In the genomic region with DNA sequence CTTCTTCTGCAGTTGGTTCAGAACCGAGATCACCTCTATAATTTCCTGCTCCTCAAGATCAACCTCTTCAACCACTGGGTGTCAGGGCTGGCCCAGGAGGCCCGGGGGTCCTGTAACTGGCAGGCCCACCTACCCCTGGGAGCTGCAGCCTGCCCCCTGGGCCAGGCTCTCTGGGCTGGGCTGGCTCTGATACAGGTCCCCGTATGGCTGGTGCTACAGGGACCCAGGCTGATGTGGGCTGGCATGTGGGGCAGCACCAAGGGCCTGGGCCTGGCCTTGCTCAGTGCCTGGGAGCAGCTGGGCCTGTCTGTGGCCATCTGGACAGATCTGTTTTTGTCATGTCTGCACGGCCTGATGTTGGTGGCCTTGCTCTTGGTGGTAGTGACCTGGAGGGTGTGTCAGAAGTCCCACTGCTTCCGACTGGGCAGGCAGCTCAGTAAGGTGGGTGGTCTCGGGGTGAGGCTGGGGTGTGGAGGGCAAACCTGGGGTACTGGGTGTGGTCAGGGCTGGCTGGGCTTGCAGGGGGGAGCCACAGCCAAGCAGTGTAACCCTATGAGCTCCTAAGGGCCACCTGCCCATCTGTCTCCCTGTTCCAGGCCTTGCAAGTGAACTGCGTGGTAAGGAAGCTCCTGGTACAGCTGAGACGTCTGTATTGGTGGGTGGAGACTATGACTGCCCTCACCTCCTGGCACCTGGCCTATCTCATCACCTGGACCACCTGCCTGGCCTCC, we compare ENCODE assay signal across 1 cellular context.
TF ChIP-seq lines count a peak whose summit lies in the region.

No MANE protein-coding gene starts in this region.

TF ChIP-seq in H1, 55 proteins besides CTCF, POLR2A, EP300 and RAD21:
- TF ChIP-seq KDM1A (IDR thresholded peaks at IDR 0.05; ENCODE audit: borderline replicate concordance, low read length) (no peak), EZH2 (IDR thresholded peaks at IDR 0.05; ENCODE audit: low read depth, low read length, severe bottlenecking) (no peak), KDM5A (IDR thresholded peaks at IDR 0.05; ENCODE audit: low read length) (no peak), EGR1 (IDR thresholded peaks at IDR 0.05; ENCODE audit: borderline replicate concordance, low read depth, low read length) (no peak), CHD1 (IDR thresholded peaks at IDR 0.05; ENCODE audit: low read depth, low read length) (no peak), CTBP2 (IDR thresholded peaks at IDR 0.05; ENCODE audit: borderline replicate concordance, insufficient read depth, insufficient read length, low read length) (no peak), ZNF274 (IDR thresholded peaks at IDR 0.05; ENCODE audit: borderline replicate concordance, extremely low read depth, low read length) (no peak), JUND (IDR thresholded peaks at IDR 0.05; ENCODE audit: low read length) (no peak), GTF2F1 (IDR thresholded peaks at IDR 0.05; ENCODE audit: borderline replicate concordance, low read depth, low read length) (no peak)
- TF ChIP-seq, protein P1, sequence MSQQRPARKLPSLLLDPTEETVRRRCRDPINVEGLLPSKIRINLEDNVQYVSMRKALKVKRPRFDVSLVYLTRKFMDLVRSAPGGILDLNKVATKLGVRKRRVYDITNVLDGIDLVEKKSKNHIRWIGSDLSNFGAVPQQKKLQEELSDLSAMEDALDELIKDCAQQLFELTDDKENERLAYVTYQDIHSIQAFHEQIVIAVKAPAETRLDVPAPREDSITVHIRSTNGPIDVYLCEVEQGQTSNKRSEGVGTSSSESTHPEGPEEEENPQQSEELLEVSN (IDR thresholded peaks at IDR 0.05), result no peak
- TF ChIP-seq, protein P2, sequence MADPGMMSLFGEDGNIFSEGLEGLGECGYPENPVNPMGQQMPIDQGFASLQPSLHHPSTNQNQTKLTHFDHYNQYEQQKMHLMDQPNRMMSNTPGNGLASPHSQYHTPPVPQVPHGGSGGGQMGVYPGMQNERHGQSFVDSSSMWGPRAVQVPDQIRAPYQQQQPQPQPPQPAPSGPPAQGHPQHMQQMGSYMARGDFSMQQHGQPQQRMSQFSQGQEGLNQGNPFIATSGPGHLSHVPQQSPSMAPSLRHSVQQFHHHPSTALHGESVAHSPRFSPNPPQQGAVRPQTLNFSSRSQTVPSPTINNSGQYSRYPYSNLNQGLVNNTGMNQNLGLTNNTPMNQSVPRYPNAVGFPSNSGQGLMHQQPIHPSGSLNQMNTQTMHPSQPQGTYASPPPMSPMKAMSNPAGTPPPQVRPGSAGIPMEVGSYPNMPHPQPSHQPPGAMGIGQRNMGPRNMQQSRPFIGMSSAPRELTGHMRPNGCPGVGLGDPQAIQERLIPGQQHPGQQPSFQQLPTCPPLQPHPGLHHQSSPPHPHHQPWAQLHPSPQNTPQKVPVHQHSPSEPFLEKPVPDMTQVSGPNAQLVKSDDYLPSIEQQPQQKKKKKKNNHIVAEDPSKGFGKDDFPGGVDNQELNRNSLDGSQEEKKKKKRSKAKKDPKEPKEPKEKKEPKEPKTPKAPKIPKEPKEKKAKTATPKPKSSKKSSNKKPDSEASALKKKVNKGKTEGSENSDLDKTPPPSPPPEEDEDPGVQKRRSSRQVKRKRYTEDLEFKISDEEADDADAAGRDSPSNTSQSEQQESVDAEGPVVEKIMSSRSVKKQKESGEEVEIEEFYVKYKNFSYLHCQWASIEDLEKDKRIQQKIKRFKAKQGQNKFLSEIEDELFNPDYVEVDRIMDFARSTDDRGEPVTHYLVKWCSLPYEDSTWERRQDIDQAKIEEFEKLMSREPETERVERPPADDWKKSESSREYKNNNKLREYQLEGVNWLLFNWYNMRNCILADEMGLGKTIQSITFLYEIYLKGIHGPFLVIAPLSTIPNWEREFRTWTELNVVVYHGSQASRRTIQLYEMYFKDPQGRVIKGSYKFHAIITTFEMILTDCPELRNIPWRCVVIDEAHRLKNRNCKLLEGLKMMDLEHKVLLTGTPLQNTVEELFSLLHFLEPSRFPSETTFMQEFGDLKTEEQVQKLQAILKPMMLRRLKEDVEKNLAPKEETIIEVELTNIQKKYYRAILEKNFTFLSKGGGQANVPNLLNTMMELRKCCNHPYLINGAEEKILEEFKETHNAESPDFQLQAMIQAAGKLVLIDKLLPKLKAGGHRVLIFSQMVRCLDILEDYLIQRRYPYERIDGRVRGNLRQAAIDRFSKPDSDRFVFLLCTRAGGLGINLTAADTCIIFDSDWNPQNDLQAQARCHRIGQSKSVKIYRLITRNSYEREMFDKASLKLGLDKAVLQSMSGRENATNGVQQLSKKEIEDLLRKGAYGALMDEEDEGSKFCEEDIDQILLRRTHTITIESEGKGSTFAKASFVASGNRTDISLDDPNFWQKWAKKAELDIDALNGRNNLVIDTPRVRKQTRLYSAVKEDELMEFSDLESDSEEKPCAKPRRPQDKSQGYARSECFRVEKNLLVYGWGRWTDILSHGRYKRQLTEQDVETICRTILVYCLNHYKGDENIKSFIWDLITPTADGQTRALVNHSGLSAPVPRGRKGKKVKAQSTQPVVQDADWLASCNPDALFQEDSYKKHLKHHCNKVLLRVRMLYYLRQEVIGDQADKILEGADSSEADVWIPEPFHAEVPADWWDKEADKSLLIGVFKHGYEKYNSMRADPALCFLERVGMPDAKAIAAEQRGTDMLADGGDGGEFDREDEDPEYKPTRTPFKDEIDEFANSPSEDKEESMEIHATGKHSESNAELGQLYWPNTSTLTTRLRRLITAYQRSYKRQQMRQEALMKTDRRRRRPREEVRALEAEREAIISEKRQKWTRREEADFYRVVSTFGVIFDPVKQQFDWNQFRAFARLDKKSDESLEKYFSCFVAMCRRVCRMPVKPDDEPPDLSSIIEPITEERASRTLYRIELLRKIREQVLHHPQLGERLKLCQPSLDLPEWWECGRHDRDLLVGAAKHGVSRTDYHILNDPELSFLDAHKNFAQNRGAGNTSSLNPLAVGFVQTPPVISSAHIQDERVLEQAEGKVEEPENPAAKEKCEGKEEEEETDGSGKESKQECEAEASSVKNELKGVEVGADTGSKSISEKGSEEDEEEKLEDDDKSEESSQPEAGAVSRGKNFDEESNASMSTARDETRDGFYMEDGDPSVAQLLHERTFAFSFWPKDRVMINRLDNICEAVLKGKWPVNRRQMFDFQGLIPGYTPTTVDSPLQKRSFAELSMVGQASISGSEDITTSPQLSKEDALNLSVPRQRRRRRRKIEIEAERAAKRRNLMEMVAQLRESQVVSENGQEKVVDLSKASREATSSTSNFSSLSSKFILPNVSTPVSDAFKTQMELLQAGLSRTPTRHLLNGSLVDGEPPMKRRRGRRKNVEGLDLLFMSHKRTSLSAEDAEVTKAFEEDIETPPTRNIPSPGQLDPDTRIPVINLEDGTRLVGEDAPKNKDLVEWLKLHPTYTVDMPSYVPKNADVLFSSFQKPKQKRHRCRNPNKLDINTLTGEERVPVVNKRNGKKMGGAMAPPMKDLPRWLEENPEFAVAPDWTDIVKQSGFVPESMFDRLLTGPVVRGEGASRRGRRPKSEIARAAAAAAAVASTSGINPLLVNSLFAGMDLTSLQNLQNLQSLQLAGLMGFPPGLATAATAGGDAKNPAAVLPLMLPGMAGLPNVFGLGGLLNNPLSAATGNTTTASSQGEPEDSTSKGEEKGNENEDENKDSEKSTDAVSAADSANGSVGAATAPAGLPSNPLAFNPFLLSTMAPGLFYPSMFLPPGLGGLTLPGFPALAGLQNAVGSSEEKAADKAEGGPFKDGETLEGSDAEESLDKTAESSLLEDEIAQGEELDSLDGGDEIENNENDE (IDR thresholded peaks at IDR 0.05; ENCODE audit: insufficient replicate concordance, low read length), result no peak
